In the genomic region with DNA sequence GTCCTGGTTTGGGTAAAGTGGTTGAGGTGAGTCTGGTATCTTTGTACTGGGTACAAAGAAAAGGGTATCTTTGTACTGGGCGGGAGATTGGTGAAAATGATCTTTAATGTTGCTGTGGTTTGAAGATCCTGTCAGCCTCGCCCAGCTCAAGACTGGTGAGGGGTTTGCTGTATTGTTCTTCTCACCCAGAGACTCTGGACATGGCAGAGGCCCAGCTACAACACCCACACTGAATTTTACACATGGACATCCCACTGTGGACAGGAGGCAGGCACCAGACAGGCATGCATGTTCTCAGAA, we compare ENCODE assay signal across 26 cellular contexts. TPM values are rescaled to one million over a fixed set of nuclear protein-coding genes. Genes with fewer than 3 reads are reported as not detected.
DNase-seq lines count a peak whose midpoint lies in the region; ATAC-seq and TF ChIP-seq lines count a peak whose summit lies in the region.
"Had no signal": no experiment of that assay in that cellular context is flagged by ENCODE, and none has a peak within 500 bp of the region (broad histone marks: within the 10 kb centered on the region; RNA-seq: fewer than 3 reads in every experiment).

No MANE protein-coding gene starts in this region.

- POLR2A ChIA-PET in activated CD8-positive, alpha-beta T cell treated with anti-CD3 and anti-CD28 coated beads for 36 hours (lab: Charles Lee) = interaction anchor here (0.8 to 1.1 kb wide), 3 partner anchors 15 to 248 kb away, joined by 3 to 4 read pairs (median 3); no protein-coding TSS in a partner anchor

- no peak for TF ChIP-seq CTCF in activated CD8-positive, alpha-beta T cell treated with anti-CD3 and anti-CD28 coated beads for 36 hours (IDR thresholded peaks at IDR 0.05)
- no peak for TF ChIP-seq CTCF in endothelial cell (IDR thresholded peaks at IDR 0.05; ENCODE audit: unreplicated experiment)

- no peak for ATAC-seq in CD4-positive, CD25-positive, alpha-beta regulatory T cell (ENCODE audit: low read depth in 2 of 2)
- no peak for ATAC-seq in activated CD8-positive, alpha-beta T cell treated with anti-CD3 and anti-CD28 coated beads for 36 hours
- no peak for ATAC-seq in HG03097 (IDR thresholded peaks at IDR 0.05; ENCODE audit: low FRiP score, unreplicated experiment)
- ATAC-seq: gastroesophageal sphincter, WTC11 had no signal

- H3K9me3 ChIP-seq in CD4-positive, CD25-positive, alpha-beta regulatory T cell (ENCODE audit: control insufficient read depth in 2 of 2, low read length in 2 of 2) = no peaks in the 10 kb centered on the region
- H3K9me3 ChIP-seq: esophagus squamous epithelium, gastroesophageal sphincter, neutrophil, SJSA1, tibial nerve had no signal

- H3K27ac Mint-ChIP-seq in T-helper 2 cell treated with Interferon-gamma antibody and Interleukin-4, amounts not matched to agents 5 μg/mL and 100 μg/mL, for 36 hours = peak overlapping the region; percentile 49
- H3K27ac Mint-ChIP-seq in CD4-positive, CD25-positive, alpha-beta regulatory T cell = peak overlapping the region; percentile 95 to 98 (median 96)
- H3K27ac Mint-ChIP-seq in activated CD8-positive, alpha-beta T cell treated with anti-CD3 and anti-CD28 coated beads for 36 hours = peak overlapping the region; percentile 53
- H3K27ac Mint-ChIP-seq in endothelial cell (ENCODE audit: unreplicated experiment) = peak overlapping the region; percentile 6
- H3K27ac Mint-ChIP-seq: HFFc6, WTC11 had no signal

- H3K27me3 ChIP-seq in CD4-positive, CD25-positive, alpha-beta regulatory T cell (ENCODE audit: control insufficient read depth, insufficient read depth, low read length) = no peaks in the 10 kb centered on the region
- H3K27me3 ChIP-seq: SJSA1 had no signal

- H3K4me3 Mint-ChIP-seq in T-helper 2 cell treated with Interferon-gamma antibody and Interleukin-4, amounts not matched to agents 5 μg/mL and 100 μg/mL, for 36 hours = peak overlapping the region; percentile 3
- peak overlapping the region; percentile 17 to 81 (median 60) for H3K4me3 Mint-ChIP-seq in CD4-positive, CD25-positive, alpha-beta regulatory T cell
- no peak overlapping the region for H3K4me3 Mint-ChIP-seq in activated CD8-positive, alpha-beta T cell treated with anti-CD3 and anti-CD28 coated beads for 36 hours
- no peak overlapping the region for H3K4me3 Mint-ChIP-seq in endothelial cell (ENCODE audit: unreplicated experiment)
- H3K4me3 Mint-ChIP-seq: HFFc6, WTC11 had no signal

- H3K4me1 ChIP-seq in CD4-positive, CD25-positive, alpha-beta regulatory T cell (ENCODE audit: control insufficient read depth, insufficient read depth, low read length, poor library complexity, severe bottlenecking) = peaks cover 52% of the 10 kb centered on the region
- H3K4me1 ChIP-seq: esophagus squamous epithelium, gastroesophageal sphincter, SJSA1 had no signal

- H3K9me3 Mint-ChIP-seq in T-helper 2 cell treated with Interferon-gamma antibody and Interleukin-4, amounts not matched to agents 5 μg/mL and 100 μg/mL, for 36 hours = no peaks in the 10 kb centered on the region
- peaks cover 0 to 5% (median 0%) of the 10 kb centered on the region in 7 donors for H3K9me3 Mint-ChIP-seq in CD4-positive, CD25-positive, alpha-beta regulatory T cell
- H3K9me3 Mint-ChIP-seq in activated CD8-positive, alpha-beta T cell treated with anti-CD3 and anti-CD28 coated beads for 36 hours = no peaks in the 10 kb centered on the region
- H3K9me3 Mint-ChIP-seq in endothelial cell (ENCODE audit: unreplicated experiment) = no peaks in the 10 kb centered on the region
- H3K9me3 Mint-ChIP-seq: HFFc6, WTC11 had no signal

- H3K36me3 Mint-ChIP-seq in T-helper 2 cell treated with Interferon-gamma antibody and Interleukin-4, amounts not matched to agents 5 μg/mL and 100 μg/mL, for 36 hours (ENCODE audit: low read depth) = peaks cover 3% of the 10 kb centered on the region
- H3K36me3 Mint-ChIP-seq in CD4-positive, CD25-positive, alpha-beta regulatory T cell = no peaks in the 10 kb centered on the region
- peaks cover 5% of the 10 kb centered on the region for H3K36me3 Mint-ChIP-seq in activated CD8-positive, alpha-beta T cell treated with anti-CD3 and anti-CD28 coated beads for 36 hours (ENCODE audit: low read depth)
- no peaks in the 10 kb centered on the region for H3K36me3 Mint-ChIP-seq in endothelial cell (ENCODE audit: low read depth, unreplicated experiment)
- H3K36me3 Mint-ChIP-seq: WTC11 had no signal

- DNase-seq in T-helper 2 cell treated with Interferon-gamma antibody and Interleukin-4, amounts not matched to agents 5 μg/mL and 100 μg/mL, for 36 hours (ENCODE audit: low spot score) = no peak
- DNase-seq in T-helper 2 cell = no peak
- DNase-seq in CD4-positive, CD25-positive, alpha-beta regulatory T cell = no peak
- DNase-seq in activated CD8-positive, alpha-beta T cell treated with anti-CD3 and anti-CD28 coated beads for 36 hours = no peak
- no peak for DNase-seq in endothelial cell (ENCODE audit: low spot score)
- DNase-seq in head of caudate nucleus = no peak
- no peak for DNase-seq in retina
- DNase-seq: 8988T; AML-193; COR-L47; DMS79 treated with DMSO at 0.1 percent for 48 hours; effector memory CD4-positive, alpha-beta T cell; esophagus squamous epithelium; HFFc6; islet precursor cell; KBM-7; NCI-H1436 treated with DMSO at 0.1 percent for 48 hours; NCI-H524 treated with DMSO at 0.1 percent for 48 hours; small intestine; stimulated activated naive CD4-positive, alpha-beta T cell treated with Interleukin-2 at 50 U/mL for 16 hours had no signal

- CTCF ChIA-PET in activated CD8-positive, alpha-beta T cell treated with anti-CD3 and anti-CD28 coated beads for 36 hours (lab: Charles Lee) = interaction anchor here (1.1 to 5.3 kb wide), 8 partner anchors 11 to 251 kb away, joined by 3 to 32 read pairs (median 4); no protein-coding TSS in a partner anchor

- no peaks in the 10 kb centered on the region for H3K36me3 ChIP-seq in CD4-positive, CD25-positive, alpha-beta regulatory T cell (ENCODE audit: control insufficient read depth, insufficient read depth, low read length)
- H3K36me3 ChIP-seq: esophagus squamous epithelium, gastroesophageal sphincter, neutrophil, SJSA1, tibial nerve had no signal

- no peaks in the 10 kb centered on the region for H3K27me3 Mint-ChIP-seq in T-helper 2 cell treated with Interferon-gamma antibody and Interleukin-4, amounts not matched to agents 5 μg/mL and 100 μg/mL, for 36 hours (ENCODE audit: low read depth)
- H3K27me3 Mint-ChIP-seq in CD4-positive, CD25-positive, alpha-beta regulatory T cell = peaks cover 4% of the 10 kb centered on the region
- peaks cover 2% of the 10 kb centered on the region for H3K27me3 Mint-ChIP-seq in activated CD8-positive, alpha-beta T cell treated with anti-CD3 and anti-CD28 coated beads for 36 hours
- peaks cover 12% of the 10 kb centered on the region for H3K27me3 Mint-ChIP-seq in endothelial cell (ENCODE audit: unreplicated experiment)

- peak overlapping the region; percentile 23 for H3K4me3 ChIP-seq in CD4-positive, CD25-positive, alpha-beta regulatory T cell (ENCODE audit: low read depth, low read length)
- H3K4me3 ChIP-seq: esophagus squamous epithelium, gastroesophageal sphincter, SJSA1, tibial nerve had no signal

- intact Hi-C loops in activated CD8-positive, alpha-beta T cell treated with anti-CD3 and anti-CD28 coated beads for 36 hours (cut with micrococcal nuclease) = no loop called here
- intact Hi-C loops in head of caudate nucleus (cut with DNase I) = no loop called here

- H3K27ac ChIP-seq in CD4-positive, CD25-positive, alpha-beta regulatory T cell (ENCODE audit: insufficient read depth, low read length, poor library complexity, severe bottlenecking) = peak overlapping the region; percentile 74
- H3K27ac ChIP-seq: esophagus squamous epithelium, gastroesophageal sphincter, neutrophil, SJSA1 had no signal

- peaks cover 23% of the 10 kb centered on the region for H3K4me1 Mint-ChIP-seq in T-helper 2 cell treated with Interferon-gamma antibody and Interleukin-4, amounts not matched to agents 5 μg/mL and 100 μg/mL, for 36 hours (ENCODE audit: low read depth)
- H3K4me1 Mint-ChIP-seq in CD4-positive, CD25-positive, alpha-beta regulatory T cell = peaks cover 18 to 66% (median 36%) of the 10 kb centered on the region in 4 donors
- peaks cover 34% of the 10 kb centered on the region for H3K4me1 Mint-ChIP-seq in activated CD8-positive, alpha-beta T cell treated with anti-CD3 and anti-CD28 coated beads for 36 hours (ENCODE audit: low read depth)
- H3K4me1 Mint-ChIP-seq in endothelial cell (ENCODE audit: unreplicated experiment) = peaks cover 12% of the 10 kb centered on the region

RNA-seq across cellular contexts. Expression of a gene that starts 42.8 kb away (rescaled TPM):
- 5,591 TPM for total RNA-seq in CD4-positive, CD25-positive, alpha-beta regulatory T cell
- 1,000 to 10,000 TPM; 2,708 to 4,074 (median 3,846) TPM for polyA plus RNA-seq in CD4-positive, CD25-positive, alpha-beta regulatory T cell
- total RNA-seq in activated CD8-positive, alpha-beta T cell treated with anti-CD3 and anti-CD28 coated beads for 36 hours = 1,000 to 10,000 TPM; 3,533 to 3,563 TPM
- total RNA-seq in endothelial cell (ENCODE audit: unreplicated experiment) = 7,126 TPM

Comparison
In these comparisons a context has a peak if more than half of its experiments do, and no peak if none do; other contexts are left out.
1. H3K27ac Mint-ChIP-seq: peak in every context shown above with its lines; median percentile 96 in CD4-positive, CD25-positive, alpha-beta regulatory T cell; 53 in activated CD8-positive, alpha-beta T cell treated with anti-CD3 and anti-CD28 coated beads for 36 hours; 49 in T-helper 2 cell treated with Interferon-gamma antibody and Interleukin-4, amounts not matched to agents 5 μg/mL and 100 μg/mL, for 36 hours; 6 in endothelial cell.
2. H3K4me3 Mint-ChIP-seq: peak in T-helper 2 cell treated with Interferon-gamma antibody and Interleukin-4, amounts not matched to agents 5 μg/mL and 100 μg/mL, for 36 hours (single experiment) and CD4-positive, CD25-positive, alpha-beta regulatory T cell (4 of 4); none in activated CD8-positive, alpha-beta T cell treated with anti-CD3 and anti-CD28 coated beads for 36 hours (single experiment) and endothelial cell (single experiment).